ENCODE assay signal across 8 cellular contexts in genomic region chrX:47232197-47232802, GRCh38. TPM values are rescaled to one million over a fixed set of nuclear protein-coding genes. Genes with fewer than 3 reads are reported as not detected.
A peak's percentile ranks its signal among the peaks of the same experiment; 100 is the strongest.
DNase-seq lines count a peak whose midpoint lies in the region; ATAC-seq and TF ChIP-seq lines count a peak whose summit lies in the region.

No MANE protein-coding gene starts in this region.

- H3K4me3 ChIP-seq in mononuclear cell (ENCODE audit: low read length) = peak overlapping the region; percentile 67

- peaks cover 21% of the 10 kb centered on the region for H3K36me3 Mint-ChIP-seq in stimulated activated naive CD8-positive, alpha-beta T cell treated with anti-CD3 and anti-CD28 coated beads, Interleukin-15, Interleukin-2, amounts not matched to agents 100 ng/mL and 50 ng/mL, for 24 hours (ENCODE audit: low read depth)
- H3K36me3 Mint-ChIP-seq in MCF 10A (ENCODE audit: insufficient read depth, unreplicated experiment) = peaks cover 31% of the 10 kb centered on the region

- TF ChIP-seq CTCF in MCF 10A (IDR thresholded peaks at IDR 0.05; ENCODE audit: unreplicated experiment) = no peak

- H3K27me3 Mint-ChIP-seq in stimulated activated naive CD8-positive, alpha-beta T cell treated with anti-CD3 and anti-CD28 coated beads, Interleukin-15, Interleukin-2, amounts not matched to agents 100 ng/mL and 50 ng/mL, for 24 hours = no peaks in the 10 kb centered on the region
- peaks cover 48% of the 10 kb centered on the region for H3K27me3 Mint-ChIP-seq in MCF 10A (ENCODE audit: insufficient read depth, unreplicated experiment)

- no peak for ATAC-seq in stimulated activated naive CD8-positive, alpha-beta T cell treated with anti-CD3 and anti-CD28 coated beads, Interleukin-15, Interleukin-2, amounts not matched to agents 100 U/mL and 50 U/mL, for 24 hours

- CTCF ChIA-PET in MCF 10A (lab: Yijun Ruan, JAX) = interaction anchor here (0.7 kb wide), 1 partner anchor 31 kb away, joined by 3 read pairs; no protein-coding TSS in a partner anchor

- no peaks in the 10 kb centered on the region for H3K27me3 ChIP-seq in mononuclear cell (ENCODE audit: insufficient read depth, low read length)

- H3K9me3 ChIP-seq in mononuclear cell (ENCODE audit: low read depth, low read length) = no peaks in the 10 kb centered on the region

- BruUV-seq in MCF 10A (replicated peaks; lab: Mats Ljungman, UMichigan) = no TSS peak

- intact Hi-C loops in MCF 10A (cut with micrococcal nuclease) = no loop called here

- H3K4me3 Mint-ChIP-seq in stimulated activated naive CD8-positive, alpha-beta T cell treated with anti-CD3 and anti-CD28 coated beads, Interleukin-15, Interleukin-2, amounts not matched to agents 100 ng/mL and 50 ng/mL, for 24 hours = peak overlapping the region; percentile 85
- H3K4me3 Mint-ChIP-seq in MCF 10A (ENCODE audit: unreplicated experiment) = peak overlapping the region; percentile 95

- POLR2A ChIA-PET in MCF 10A (lab: Yijun Ruan, JAX) = interaction anchor here (0.9 to 3.8 kb wide), 10 partner anchors 13 to 251 kb away, joined by 3 to 79 read pairs (median 5); partner anchors contain the start of genes CDK16, NDUFB11 and RBM10

- H3K9me3 Mint-ChIP-seq in stimulated activated naive CD8-positive, alpha-beta T cell treated with anti-CD3 and anti-CD28 coated beads, Interleukin-15, Interleukin-2, amounts not matched to agents 100 ng/mL and 50 ng/mL, for 24 hours = no peaks in the 10 kb centered on the region
- H3K9me3 Mint-ChIP-seq in MCF 10A (ENCODE audit: unreplicated experiment) = no peaks in the 10 kb centered on the region

- no peak for DNase-seq in stimulated activated naive CD8-positive, alpha-beta T cell treated with anti-CD3 and anti-CD28 coated beads, Interleukin-15, Interleukin-2, amounts not matched to agents 100 U/mL and 50 U/mL, for 24 hours
- DNase-seq in MCF 10A (ENCODE audit: unreplicated experiment) = no peak
- no peak for DNase-seq in pons (ENCODE audit: low spot score)
- DNase-seq in GM19238 (ENCODE audit: insufficient read length, low spot score) = no peak
- no peak for DNase-seq in SK-N-DZ (ENCODE audit: low spot score)
- DNase-seq in LoVo (ENCODE audit: low spot score) = no peak

- H3K4me1 ChIP-seq in mononuclear cell (ENCODE audit: insufficient read depth, low read length) = peaks cover 8% of the 10 kb centered on the region

- H3K27ac Mint-ChIP-seq in stimulated activated naive CD8-positive, alpha-beta T cell treated with anti-CD3 and anti-CD28 coated beads, Interleukin-15, Interleukin-2, amounts not matched to agents 100 ng/mL and 50 ng/mL, for 24 hours = peak overlapping the region; percentile 91
- H3K27ac Mint-ChIP-seq in MCF 10A (ENCODE audit: low read depth, unreplicated experiment) = peak overlapping the region; percentile 100

- H3K4me1 Mint-ChIP-seq in stimulated activated naive CD8-positive, alpha-beta T cell treated with anti-CD3 and anti-CD28 coated beads, Interleukin-15, Interleukin-2, amounts not matched to agents 100 ng/mL and 50 ng/mL, for 24 hours (ENCODE audit: low read depth) = peaks cover 24% of the 10 kb centered on the region
- H3K4me1 Mint-ChIP-seq in MCF 10A (ENCODE audit: insufficient read depth, unreplicated experiment) = peaks cover 6% of the 10 kb centered on the region

RNA-seq across cellular contexts. Expression of gene USP11, which starts 0.5 kb away (rescaled TPM):
- total RNA-seq in MCF 10A (2022) (19.9 and 20.3 TPM in 2 replicates), mononuclear cell (25.2 TPM)
- 75.5 and 78.1 TPM in 2 replicates for polyA plus RNA-seq in SK-N-DZ (2014; cell fraction: cytosol; rRNA removed)
- 106 and 131 TPM in 2 replicates for polyA plus RNA-seq in SK-N-DZ (2014; cell fraction: nucleus; rRNA removed)

RNA-seq across cellular contexts. Expression of gene CDK16, which starts 13.8 kb away (rescaled TPM):
- total RNA-seq in MCF 10A (2022) (138 and 189 TPM in 2 replicates), mononuclear cell (95.6 TPM)
- 80.1 and 95.4 TPM in 2 replicates for polyA plus RNA-seq in SK-N-DZ (2014; cell fraction: cytosol; rRNA removed)
- 186 and 231 TPM in 2 replicates for polyA plus RNA-seq in SK-N-DZ (2014; cell fraction: nucleus; rRNA removed)

RNA-seq across cellular contexts. Expression of gene UBA1, which starts 38.7 kb away (rescaled TPM):
- total RNA-seq in MCF 10A (2022) (248 and 293 TPM in 2 replicates), mononuclear cell (53.2 TPM)
- polyA plus RNA-seq in SK-N-DZ (2014; cell fraction: cytosol; rRNA removed) = 199 and 202 TPM in 2 replicates
- 118 and 153 TPM in 2 replicates for polyA plus RNA-seq in SK-N-DZ (2014; cell fraction: nucleus; rRNA removed)
